Comparison of ENCODE assay signal across 8 cellular contexts in the genomic region with DNA sequence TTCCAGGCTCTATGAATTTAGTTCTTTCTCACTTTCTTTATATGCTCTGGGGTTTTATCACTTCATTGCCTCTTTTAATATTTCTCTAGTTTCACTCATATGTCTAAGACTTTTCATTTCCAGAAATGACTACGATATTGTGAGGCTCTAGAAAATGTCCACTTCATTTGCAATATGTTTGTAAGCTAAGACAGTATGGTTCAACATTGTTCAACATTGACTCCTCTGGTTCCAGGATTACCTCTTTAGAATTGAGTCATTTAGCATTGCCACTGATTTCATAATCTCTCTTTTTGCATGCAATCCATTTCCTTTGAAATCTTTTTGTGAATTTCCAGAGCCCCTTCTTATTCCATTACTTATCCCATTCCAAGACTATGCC. TPM values are rescaled to one million over a fixed set of nuclear protein-coding genes. Genes with fewer than 3 reads are reported as not detected.
A peak's percentile ranks its signal among the peaks of the same experiment; 100 is the strongest.
DNase-seq lines count a peak whose midpoint lies in the region; ATAC-seq and TF ChIP-seq lines count a peak whose summit lies in the region.

No MANE protein-coding gene starts in this region.

- H3K27ac Mint-ChIP-seq in CD8-positive, alpha-beta T cell: no peak overlapping the region

- H3K4me1 ChIP-seq in vagina: no peaks in the 10 kb centered on the region
- peaks cover 12% of the 10 kb centered on the region for H3K4me1 ChIP-seq in CD8-positive, alpha-beta T cell (ENCODE audit: insufficient read depth, low read length)

- H3K4me3 ChIP-seq in vagina: no peak overlapping the region
- H3K4me3 ChIP-seq in CD8-positive, alpha-beta T cell (ENCODE audit: low read depth, low read length): no peak overlapping the region

- peaks cover 14% of the 10 kb centered on the region for H3K4me1 Mint-ChIP-seq in CD8-positive, alpha-beta T cell (ENCODE audit: low read depth)

- DNase-seq in SIG-M5 treated with dmso at 0.1 percent for 504 hours (lab: John Stamatoyannopoulos, UW; ENCODE audit: unreplicated experiment) (peak; percentile 68), SIG-M5 (lab: John Stamatoyannopoulos, UW) (no peak), myocyte (ENCODE audit: low read depth) (peak; percentile 58), NCI-H2171 treated with DMSO at 0.1 percent for 48 hours (lab: John Stamatoyannopoulos, UW) (no peak), vagina (ENCODE audit: extremely low spot score in 2 of 2) (no peak)
- DNase-seq in CD8-positive, alpha-beta T cell: no peak

- no peaks in the 10 kb centered on the region for H3K27me3 Mint-ChIP-seq in CD8-positive, alpha-beta T cell (ENCODE audit: low read depth)

- H3K36me3 Mint-ChIP-seq in CD8-positive, alpha-beta T cell: no peaks in the 10 kb centered on the region

- no peak for TF ChIP-seq CTCF in vagina (IDR thresholded peaks at IDR 0.05)
- TF ChIP-seq CTCF in CD8-positive, alpha-beta T cell (IDR thresholded peaks at IDR 0.05): no peak

- H3K27me3 ChIP-seq in vagina: no peaks in the 10 kb centered on the region
- no peaks in the 10 kb centered on the region for H3K27me3 ChIP-seq in CD8-positive, alpha-beta T cell (ENCODE audit: insufficient read depth, low read length)

- no peaks in the 10 kb centered on the region for H3K36me3 ChIP-seq in vagina
- H3K36me3 ChIP-seq in CD8-positive, alpha-beta T cell (ENCODE audit: insufficient read depth, low read length): no peaks in the 10 kb centered on the region

- TF ChIP-seq POLR2A in vagina (IDR thresholded peaks at IDR 0.05): no peak

- H3K9me3 ChIP-seq in vagina: no peaks in the 10 kb centered on the region
- no peaks in the 10 kb centered on the region for H3K9me3 ChIP-seq in CD8-positive, alpha-beta T cell (ENCODE audit: low read length)

- H3K27ac ChIP-seq in vagina: no peak overlapping the region
- H3K27ac ChIP-seq in CD8-positive, alpha-beta T cell (ENCODE audit: low read depth, low read length): no peak overlapping the region

- intact Hi-C loops in vagina (cut with DNase I): no loop called here
- intact Hi-C loops in CD8-positive, alpha-beta T cell (cut with DNase I, micrococcal nuclease): no loop called here

- POLR2A ChIA-PET in CD8-positive, alpha-beta T cell (lab: Charles Lee): no interaction called here

- no peaks in the 10 kb centered on the region for H3K9me3 Mint-ChIP-seq in CD8-positive, alpha-beta T cell

- H3K4me3 Mint-ChIP-seq in CD8-positive, alpha-beta T cell: no peak overlapping the region

- CTCF ChIA-PET in CD8-positive, alpha-beta T cell (lab: Charles Lee): no interaction called here

- ATAC-seq in HG02938 (IDR thresholded peaks at IDR 0.05; ENCODE audit: unreplicated experiment) (peak; percentile 92), SK-N-SH treated with all-trans-retinoic acid at 6 μM for 48 hours (peak; percentile 55)
- ATAC-seq in CD8-positive, alpha-beta T cell: no peak

TF ChIP-seq in SK-N-SH treated with all-trans-retinoic acid at 6 μM for 48 hours, 23 proteins besides CTCF, POLR2A, EP300 and RAD21:
- TF ChIP-seq ZNF565 (CRISPR knock-in tag; conservative IDR thresholded peaks at IDR 0.05; ENCODE audit: low read depth) (no peak), OSR1 (CRISPR knock-in tag; IDR thresholded peaks at IDR 0.05) (no peak), PPARA (CRISPR knock-in tag; IDR thresholded peaks at IDR 0.05; ENCODE audit: borderline replicate concordance) (no peak), ZFP30 (CRISPR knock-in tag; IDR thresholded peaks at IDR 0.05) (no peak), SNAI2 (CRISPR knock-in tag; IDR thresholded peaks at IDR 0.05) (no peak), ISL1 (CRISPR knock-in tag; IDR thresholded peaks at IDR 0.05) (no peak), GLIS3 (CRISPR knock-in tag; IDR thresholded peaks at IDR 0.05) (no peak), ARNTL (CRISPR knock-in tag; IDR thresholded peaks at IDR 0.05; ENCODE audit: borderline replicate concordance, low read depth) (no peak), ZNF70 (CRISPR knock-in tag; IDR thresholded peaks at IDR 0.05) (no peak), ZNF8 (CRISPR knock-in tag; IDR thresholded peaks at IDR 0.05) (no peak), ZFP3 (CRISPR knock-in tag; IDR thresholded peaks at IDR 0.05) (no peak), TOX (CRISPR knock-in tag; IDR thresholded peaks at IDR 0.05; ENCODE audit: borderline replicate concordance) (no peak)
- TF ChIP-seq, protein P1, sequence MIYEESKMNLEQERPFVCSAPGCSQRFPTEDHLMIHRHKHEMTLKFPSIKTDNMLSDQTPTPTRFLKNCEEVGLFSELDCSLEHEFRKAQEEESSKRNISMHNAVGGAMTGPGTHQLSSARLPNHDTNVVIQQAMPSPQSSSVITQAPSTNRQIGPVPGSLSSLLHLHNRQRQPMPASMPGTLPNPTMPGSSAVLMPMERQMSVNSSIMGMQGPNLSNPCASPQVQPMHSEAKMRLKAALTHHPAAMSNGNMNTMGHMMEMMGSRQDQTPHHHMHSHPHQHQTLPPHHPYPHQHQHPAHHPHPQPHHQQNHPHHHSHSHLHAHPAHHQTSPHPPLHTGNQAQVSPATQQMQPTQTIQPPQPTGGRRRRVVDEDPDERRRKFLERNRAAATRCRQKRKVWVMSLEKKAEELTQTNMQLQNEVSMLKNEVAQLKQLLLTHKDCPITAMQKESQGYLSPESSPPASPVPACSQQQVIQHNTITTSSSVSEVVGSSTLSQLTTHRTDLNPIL (CRISPR knock-in tag; IDR thresholded peaks at IDR 0.05; ENCODE audit: low read depth): no peak
- TF ChIP-seq, protein P2, sequence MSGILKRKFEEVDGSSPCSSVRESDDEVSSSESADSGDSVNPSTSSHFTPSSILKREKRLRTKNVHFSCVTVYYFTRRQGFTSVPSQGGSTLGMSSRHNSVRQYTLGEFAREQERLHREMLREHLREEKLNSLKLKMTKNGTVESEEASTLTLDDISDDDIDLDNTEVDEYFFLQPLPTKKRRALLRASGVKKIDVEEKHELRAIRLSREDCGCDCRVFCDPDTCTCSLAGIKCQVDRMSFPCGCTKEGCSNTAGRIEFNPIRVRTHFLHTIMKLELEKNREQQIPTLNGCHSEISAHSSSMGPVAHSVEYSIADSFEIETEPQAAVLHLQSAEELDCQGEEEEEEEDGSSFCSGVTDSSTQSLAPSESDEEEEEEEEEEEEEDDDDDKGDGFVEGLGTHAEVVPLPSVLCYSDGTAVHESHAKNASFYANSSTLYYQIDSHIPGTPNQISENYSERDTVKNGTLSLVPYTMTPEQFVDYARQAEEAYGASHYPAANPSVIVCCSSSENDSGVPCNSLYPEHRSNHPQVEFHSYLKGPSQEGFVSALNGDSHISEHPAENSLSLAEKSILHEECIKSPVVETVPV (CRISPR knock-in tag; IDR thresholded peaks at IDR 0.05): no peak

RNA-seq across cellular contexts. Expression of a gene that starts 32.3 kb away (rescaled TPM):
- total RNA-seq in myocyte (7.1 and 7.8 TPM in 2 replicates), vagina (2.2 TPM)
- 3.1 TPM for polyA plus RNA-seq in myocyte (2012)
- total RNA-seq in CD8-positive, alpha-beta T cell: under 1 TPM; 0.56 to 0.98 TPM

Comparison
In these comparisons a context has a peak if more than half of its experiments do, and no peak if none do; other contexts are left out.
1. DNase-seq: peak in SIG-M5 treated with dmso at 0.1 percent for 504 hours (single experiment) and myocyte (single experiment); none in SIG-M5 (single experiment), NCI-H2171 treated with DMSO at 0.1 percent for 48 hours (single experiment), vagina (0 of 2) and CD8-positive, alpha-beta T cell (0 of 7).